23 cellular contexts compared by ENCODE assay signal in the genomic region with DNA sequence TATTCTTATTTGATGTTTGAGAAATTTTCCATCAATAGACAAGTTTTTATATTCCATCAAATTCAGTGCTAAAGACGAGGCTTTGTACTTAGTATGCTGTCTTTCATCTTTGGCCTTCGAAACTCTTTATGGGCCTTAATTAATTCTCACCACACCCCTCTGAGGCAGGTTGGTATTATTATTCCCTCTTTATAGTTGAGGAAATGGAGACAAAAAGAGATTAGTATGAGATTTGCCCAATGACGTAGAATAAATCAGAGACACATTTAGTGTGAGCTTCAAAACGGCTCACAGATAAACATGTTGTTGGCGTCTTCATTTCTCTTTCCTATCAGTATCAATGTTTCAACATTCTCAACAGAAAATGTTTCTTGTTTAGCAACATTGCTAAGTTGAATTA. TPM values are rescaled to one million over a fixed set of nuclear protein-coding genes. Genes with fewer than 3 reads are reported as not detected.
A peak's percentile ranks its signal among the peaks of the same experiment; 100 is the strongest.
DNase-seq lines count a peak whose midpoint lies in the region; TF ChIP-seq lines count a peak whose summit lies in the region.
"Had no signal": no experiment of that assay in that cellular context is flagged by ENCODE, and none has a peak within 500 bp of the region (broad histone marks: within the 10 kb centered on the region; RNA-seq: fewer than 3 reads in every experiment).

No MANE protein-coding gene starts in this region.

- no peak overlapping the region for H3K4me3 ChIP-seq in breast epithelium
- H3K4me3 ChIP-seq: BLaER1, Peyer's patch had no signal

- POLR2A ChIA-PET in MCF 10A (lab: Yijun Ruan, JAX) = interaction anchor here (1.0 kb wide), 1 partner anchor 35 kb away, joined by 4 read pairs; a partner anchor contains a TSS

- H3K4me1 ChIP-seq in breast epithelium = no peaks in the 10 kb centered on the region

- peaks cover 18% of the 10 kb centered on the region for H3K4me1 Mint-ChIP-seq in MCF 10A (ENCODE audit: insufficient read depth, unreplicated experiment)
- peaks cover 15% of the 10 kb centered on the region for H3K4me1 Mint-ChIP-seq in nephron

- TF ChIP-seq POLR2A in breast epithelium (IDR thresholded peaks at IDR 0.05) = no peak

- peak overlapping the region; percentile 97 for H3K27ac Mint-ChIP-seq in MCF 10A (ENCODE audit: low read depth, unreplicated experiment)
- H3K27ac Mint-ChIP-seq in nephron = peak overlapping the region in 2 of 3 experiments; percentile 21 to 46
- H3K27ac Mint-ChIP-seq: CD4-positive, CD25-positive, alpha-beta regulatory T cell; IgD-negative memory B cell had no signal

- no peak for TF ChIP-seq CTCF in MCF 10A (IDR thresholded peaks at IDR 0.05; ENCODE audit: unreplicated experiment)
- TF ChIP-seq CTCF in breast epithelium (IDR thresholded peaks at IDR 0.05) = no peak
- no peak for TF ChIP-seq CTCF in nephron (IDR thresholded peaks at IDR 0.05; ENCODE audit: unreplicated experiment in 3 of 3)

- no TSS peak for BruUV-seq in MCF 10A (replicated peaks; lab: Mats Ljungman, UMichigan)

- no peaks in the 10 kb centered on the region for H3K9me3 ChIP-seq in breast epithelium
- H3K9me3 ChIP-seq: BLaER1, Peyer's patch, SK-N-SH had no signal

- H3K27ac ChIP-seq in breast epithelium (no peak overlapping the region), epithelial cell of prostate (peak overlapping the region; percentile 81)
- H3K27ac ChIP-seq: 22Rv1, BLaER1, HL-60, Peyer's patch had no signal

- H3K36me3 Mint-ChIP-seq in MCF 10A (ENCODE audit: insufficient read depth, unreplicated experiment) (peaks cover 5% of the 10 kb centered on the region), nephron (ENCODE audit: low read depth) (no peaks in the 10 kb centered on the region)
- H3K36me3 Mint-ChIP-seq: CD4-positive, CD25-positive, alpha-beta regulatory T cell; IgD-negative memory B cell had no signal

- H3K9me3 Mint-ChIP-seq in MCF 10A (ENCODE audit: unreplicated experiment) (no peaks in the 10 kb centered on the region), nephron (no peaks in the 10 kb centered on the region)
- H3K9me3 Mint-ChIP-seq: IgD-negative memory B cell had no signal

- intact Hi-C loops in MCF 10A (cut with micrococcal nuclease) = loop anchor here (5.0 kb wide), 1 partner anchor 34 kb away; a partner anchor contains a TSS
- intact Hi-C loops in breast epithelium (cut with DNase I; ENCODE audit: low total_unique reads) = no loop called here

- H3K4me3 Mint-ChIP-seq in MCF 10A (ENCODE audit: unreplicated experiment) = no peak overlapping the region
- H3K4me3 Mint-ChIP-seq in nephron = no peak overlapping the region
- H3K4me3 Mint-ChIP-seq: CD4-positive, CD25-positive, alpha-beta regulatory T cell; IgD-negative memory B cell had no signal

- H3K27me3 ChIP-seq in breast epithelium = no peaks in the 10 kb centered on the region
- H3K27me3 ChIP-seq: BLaER1, Peyer's patch had no signal

- DNase-seq in MCF 10A (ENCODE audit: unreplicated experiment) (peak; percentile 5), breast epithelium (ENCODE audit: low spot score in 2 of 2) (no peak), epithelial cell of prostate (ENCODE audit: low read depth, low spot score) (no peak), T-helper 2 cell (no peak), dedifferentiated amniotic fluid mesenchymal stem cell (ENCODE audit: extremely low spot score) (no peak), NCI-H510A treated with DMSO at 0.1 percent for 48 hours (lab: John Stamatoyannopoulos, UW) (no peak), middle frontal gyrus (ENCODE audit: extremely low spot score, low spot score) (no peak)
- DNase-seq: CD4-positive, CD25-positive, alpha-beta regulatory T cell; NCI-H1092 treated with DMSO at 0.1 percent for 48 hours; NCI-H1436 treated with DMSO at 0.1 percent for 48 hours; NCI-H187 treated with DMSO at 0.1 percent for 48 hours; NCI-H2107; NCI-H446; NCI-H526; Peyer's patch; SIG-M5; SK-N-SH had no signal

- no peaks in the 10 kb centered on the region for H3K36me3 ChIP-seq in breast epithelium
- H3K36me3 ChIP-seq: BLaER1, Peyer's patch had no signal

- CTCF ChIA-PET in MCF 10A (lab: Yijun Ruan, JAX) = no interaction called here

- H3K27me3 Mint-ChIP-seq in MCF 10A (ENCODE audit: insufficient read depth, unreplicated experiment) (no peaks in the 10 kb centered on the region), nephron (ENCODE audit: low read depth) (peaks cover 3% of the 10 kb centered on the region)

RNA-seq across cellular contexts. Expression of a gene that starts 35.9 kb away (rescaled TPM):
- total RNA-seq in MCF 10A (2022) = 23.0 and 28.3 TPM in 2 replicates
- total RNA-seq in breast epithelium = 10 to 100 TPM; 36.3 to 49.6 (median 41.3) TPM
- total RNA-seq: OCI-LY7 had no signal
